In genomic region chr6:4280721-4281120, GRCh38 we compare ENCODE assay signal across 13 cellular contexts.
DNase-seq lines count a peak whose midpoint lies in the region; TF ChIP-seq lines count a peak whose summit lies in the region.
"Had no signal": no experiment of that assay in that cellular context is flagged by ENCODE, and none has a peak within 500 bp of the region (broad histone marks: within the 10 kb centered on the region; RNA-seq: fewer than 3 reads in every experiment).

No MANE protein-coding gene starts in this region.

- peaks cover 7% of the 10 kb centered on the region for H3K4me1 Mint-ChIP-seq in activated naive CD4-positive, alpha-beta T cell treated with anti-CD3 and anti-CD28 coated beads for 36 hours (ENCODE audit: low read depth)
- H3K4me1 Mint-ChIP-seq in type B pancreatic cell (ENCODE audit: unreplicated experiment): peaks cover 7% of the 10 kb centered on the region

- no peaks in the 10 kb centered on the region for H3K36me3 Mint-ChIP-seq in activated naive CD4-positive, alpha-beta T cell treated with anti-CD3 and anti-CD28 coated beads for 36 hours (ENCODE audit: low read depth)
- H3K36me3 Mint-ChIP-seq in type B pancreatic cell: peaks cover 3% of the 10 kb centered on the region

- peaks cover 37% of the 10 kb centered on the region for H3K27me3 Mint-ChIP-seq in activated naive CD4-positive, alpha-beta T cell treated with anti-CD3 and anti-CD28 coated beads for 36 hours (ENCODE audit: low read depth)
- H3K27me3 Mint-ChIP-seq in type B pancreatic cell: peaks cover 14% of the 10 kb centered on the region

- DNase-seq in activated naive CD4-positive, alpha-beta T cell treated with anti-CD3 and anti-CD28 coated beads for 36 hours: no peak
- DNase-seq in activated naive CD4-positive, alpha-beta T cell (lab: John Stamatoyannopoulos, UW): no peak
- DNase-seq in RWPE1 (ENCODE audit: low spot score) (peak; percentile 88), fibroblast of peridontal ligament (ENCODE audit: extremely low read depth) (peak; percentile 32), type B pancreatic cell (ENCODE audit: extremely low spot score, unreplicated experiment) (no peak), GM20000 (ENCODE audit: low spot score) (no peak), NCI-H1105 (lab: John Stamatoyannopoulos, UW) (no peak)
- no peak for DNase-seq in stimulated activated CD4-positive, alpha-beta T cell treated with anti-CD3 and anti-CD28 coated beads, Interleukin-2, amount 100 ng/mL, for 24 hours
- DNase-seq: erythroblast had no signal

- no peaks in the 10 kb centered on the region for H3K9me3 Mint-ChIP-seq in activated naive CD4-positive, alpha-beta T cell treated with anti-CD3 and anti-CD28 coated beads for 36 hours
- peaks cover 5% of the 10 kb centered on the region for H3K9me3 Mint-ChIP-seq in type B pancreatic cell
- H3K9me3 Mint-ChIP-seq: activated T-helper 2 cell treated with anti-CD3 and anti-CD28 coated beads, Interferon-gamma antibody, Interleukin-2, Interleukin-4, amounts not matched to agents 10 μg/mL and 5 μg/mL and 100 μg/mL, durations not matched to agents 14 hours and 24 hours and 36 hours; GM23338 had no signal

- intact Hi-C loops in activated naive CD4-positive, alpha-beta T cell treated with anti-CD3 and anti-CD28 coated beads for 36 hours (cut with micrococcal nuclease): loop anchor here (10.0 kb wide), 1 partner anchor 754 kb away; no protein-coding TSS in a partner anchor

- H3K27ac ChIP-seq in RWPE1: peak overlapping the region; percentile 82
- H3K27ac ChIP-seq: BLaER1, vagina had no signal

- POLR2A ChIA-PET in RWPE1 (lab: Yijun Ruan, JAX; ENCODE audit: low non-redundant PET): no interaction called here

- H3K27ac Mint-ChIP-seq in activated naive CD4-positive, alpha-beta T cell treated with anti-CD3 and anti-CD28 coated beads for 36 hours: peak overlapping the region; percentile 46
- H3K27ac Mint-ChIP-seq in type B pancreatic cell: peak overlapping the region; percentile 56
- H3K27ac Mint-ChIP-seq: activated T-helper 2 cell treated with anti-CD3 and anti-CD28 coated beads, Interferon-gamma antibody, Interleukin-2, Interleukin-4, amounts not matched to agents 10 μg/mL and 5 μg/mL and 100 μg/mL, durations not matched to agents 14 hours and 24 hours and 36 hours; GM23338 had no signal

- TF ChIP-seq CTCF in RWPE1 (conservative IDR thresholded peaks at IDR 0.05; ENCODE audit: low read depth) (no peak), type B pancreatic cell (conservative IDR thresholded peaks at IDR 0.05) (no peak), GM20000 (IDR thresholded peaks at IDR 0.05; ENCODE audit: extremely low read depth, missing control alignments) (no peak)

- CTCF ChIA-PET in activated naive CD4-positive, alpha-beta T cell treated with anti-CD3 and anti-CD28 coated beads for 36 hours (lab: Charles Lee): no interaction called here
- CTCF ChIA-PET in RWPE1 (lab: Yijun Ruan, JAX): interaction anchor here (0.5 to 1.2 kb wide), 4 partner anchors 10 to 1662 kb away, joined by 3 to 5 read pairs (median 4); no protein-coding TSS in a partner anchor

- no peak overlapping the region for H3K4me3 Mint-ChIP-seq in activated naive CD4-positive, alpha-beta T cell treated with anti-CD3 and anti-CD28 coated beads for 36 hours
- H3K4me3 Mint-ChIP-seq in type B pancreatic cell: no peak overlapping the region

Comparison
In these comparisons a context has a peak if more than half of its experiments do, and no peak if none do; other contexts are left out.
1. DNase-seq: peak in RWPE1 (single experiment) and fibroblast of peridontal ligament (single experiment); none in activated naive CD4-positive, alpha-beta T cell treated with anti-CD3 and anti-CD28 coated beads for 36 hours (single experiment), activated naive CD4-positive, alpha-beta T cell (0 of 4), type B pancreatic cell (single experiment), GM20000 (single experiment), stimulated activated CD4-positive, alpha-beta T cell treated with anti-CD3 and anti-CD28 coated beads, Interleukin-2, amount 100 ng/mL, for 24 hours (0 of 2) and NCI-H1105 (single experiment).